16 cellular contexts compared by ENCODE assay signal in the genomic region with DNA sequence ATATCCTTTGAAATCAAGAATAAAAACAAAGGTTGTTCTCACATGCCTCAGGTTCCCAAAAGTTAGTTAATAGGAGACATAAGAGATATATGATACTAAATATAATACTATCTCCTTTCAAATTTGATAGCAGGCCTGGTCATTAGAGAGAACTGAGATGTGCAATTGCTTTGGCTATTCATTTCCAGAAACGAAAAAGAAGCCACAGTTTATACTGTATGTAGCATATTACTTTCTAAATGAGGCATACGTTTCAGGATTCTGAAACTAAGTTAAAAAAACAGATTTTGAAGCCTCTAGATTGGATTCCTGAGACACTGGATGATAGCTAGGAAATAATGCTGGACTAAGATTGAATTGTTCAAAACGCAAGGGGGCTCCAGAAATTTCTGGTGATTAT. TPM values are rescaled to one million over a fixed set of nuclear protein-coding genes. Genes with fewer than 3 reads are reported as not detected.
A peak's percentile ranks its signal among the peaks of the same experiment; 100 is the strongest.
DNase-seq lines count a peak whose midpoint lies in the region; ATAC-seq and TF ChIP-seq lines count a peak whose summit lies in the region.
"Had no signal": no experiment of that assay in that cellular context is flagged by ENCODE, and none has a peak within 500 bp of the region (broad histone marks: within the 10 kb centered on the region; RNA-seq: fewer than 3 reads in every experiment).

No MANE protein-coding gene starts in this region.

- no peaks in the 10 kb centered on the region for H3K9me2 ChIP-seq in OCI-LY7 (ENCODE audit: insufficient read depth, low read length)

- no peaks in the 10 kb centered on the region for H3K79me2 ChIP-seq in OCI-LY7 (ENCODE audit: insufficient read depth, low read depth, low read length)

- H3K36me3 Mint-ChIP-seq in naive thymus-derived CD4-positive, alpha-beta T cell, result no peaks in the 10 kb centered on the region
- H3K36me3 Mint-ChIP-seq: activated naive CD4-positive, alpha-beta T cell treated with anti-CD3 and anti-CD28 coated beads, Interleukin-2, amount 50 U/mL, for 24 hours; CD8-positive, alpha-beta memory T cell had no signal

- no peaks in the 10 kb centered on the region for H4K20me1 ChIP-seq in OCI-LY7 (ENCODE audit: insufficient read depth, low read length)

- peak overlapping the region; percentile 95 for H2AFZ ChIP-seq in OCI-LY7 (ENCODE audit: low read length)

- H3K27ac Mint-ChIP-seq in naive thymus-derived CD4-positive, alpha-beta T cell, result no peak overlapping the region
- H3K27ac Mint-ChIP-seq: activated naive CD4-positive, alpha-beta T cell treated with anti-CD3 and anti-CD28 coated beads, Interleukin-2, amount 50 U/mL, for 24 hours; CD8-positive, alpha-beta memory T cell had no signal

- H3K27ac ChIP-seq in OCI-LY7 (ENCODE audit: low read depth, low read length, poor library complexity, severe bottlenecking) (peak overlapping the region; percentile 24), uterus (no peak overlapping the region)
- no peak overlapping the region for H3K27ac ChIP-seq in naive thymus-derived CD4-positive, alpha-beta T cell (ENCODE audit: low read depth, low read length)
- H3K27ac ChIP-seq: coronary artery, psoas muscle had no signal

- no TSS peak for BruUV-seq in OCI-LY7 (replicated peaks; lab: Mats Ljungman, UMichigan)

- TF ChIP-seq CTCF in OCI-LY7 (conservative IDR thresholded peaks at IDR 0.05; ENCODE audit: low read length), result 0 out of 2 replicates have a peak, but pooled peaks have one; percentile 13
- TF ChIP-seq CTCF in uterus (IDR thresholded peaks at IDR 0.05), result no peak

- peaks cover 7 to 19% (median 12%) of the 10 kb centered on the region in 5 donors for H3K27me3 Mint-ChIP-seq in naive thymus-derived CD4-positive, alpha-beta T cell

- H3K4me2 ChIP-seq in OCI-LY7 (ENCODE audit: low read length), result peak overlapping the region; percentile 62

- ATAC-seq in GM18858 (IDR thresholded peaks at IDR 0.05; ENCODE audit: unreplicated experiment) (peak; percentile 84), GM21515 (IDR thresholded peaks at IDR 0.05; ENCODE audit: unreplicated experiment) (peak; percentile 79), HG03060 (IDR thresholded peaks at IDR 0.05; ENCODE audit: low read depth, unreplicated experiment) (peak; percentile 79)
- no peak for ATAC-seq in naive thymus-derived CD4-positive, alpha-beta T cell
- ATAC-seq: psoas muscle had no signal

- TF ChIP-seq POLR2A in uterus (IDR thresholded peaks at IDR 0.05), result no peak

- H3K9me3 ChIP-seq in OCI-LY7 (ENCODE audit: low read length) (no peaks in the 10 kb centered on the region), uterus (no peaks in the 10 kb centered on the region)
- H3K9me3 ChIP-seq in naive thymus-derived CD4-positive, alpha-beta T cell (ENCODE audit: control insufficient read depth in 2 of 3, low read length in 3 of 3), result no peaks in the 10 kb centered on the region
- H3K9me3 ChIP-seq: psoas muscle had no signal

- H3K4me3 Mint-ChIP-seq in naive thymus-derived CD4-positive, alpha-beta T cell, result no peak overlapping the region
- H3K4me3 Mint-ChIP-seq: activated naive CD4-positive, alpha-beta T cell treated with anti-CD3 and anti-CD28 coated beads, Interleukin-2, amount 50 U/mL, for 24 hours; CD8-positive, alpha-beta memory T cell had no signal

- CTCF ChIA-PET in OCI-LY7 (lab: Charles Lee; ENCODE audit: unreplicated experiment), result no interaction called here
- CTCF ChIA-PET in naive thymus-derived CD4-positive, alpha-beta T cell (lab: Charles Lee), result no interaction called here

- DNase-seq in OCI-LY7 (ENCODE audit: low spot score), result no peak
- no peak for DNase-seq in naive thymus-derived CD4-positive, alpha-beta T cell
- DNase-seq in HUDEP-2 (lab: John Stamatoyannopoulos, UW; ENCODE audit: unreplicated experiment in 76 of 76), result no peak
- no peak for DNase-seq in stimulated activated CD8-positive, alpha-beta memory T cell treated with anti-CD3 and anti-CD28 coated beads, Interleukin-4, amount 100 ng/mL, for 48 hours
- DNase-seq in uterus, result no peak
- DNase-seq: activated CD4-positive, CD25-positive, alpha-beta regulatory T cell treated with anti-CD3 and anti-CD28 coated beads, Interleukin-2, amount 50 U/mL, for 72 hours; CD8-positive, alpha-beta memory T cell; NCI-H2171 treated with DMSO at 0.1 percent for 48 hours; psoas muscle; Right ventricle myocardium superior; trophoblast cell had no signal

- no peaks in the 10 kb centered on the region for H3K27me3 ChIP-seq in naive thymus-derived CD4-positive, alpha-beta T cell (ENCODE audit: control insufficient read depth in 2 of 2, insufficient read depth in 2 of 2, low read length in 2 of 2)
- no peaks in the 10 kb centered on the region for H3K27me3 ChIP-seq in uterus

- POLR2A ChIA-PET in OCI-LY7 (lab: Charles Lee), result no interaction called here
- POLR2A ChIA-PET in naive thymus-derived CD4-positive, alpha-beta T cell (lab: Charles Lee), result no interaction called here

- no peaks in the 10 kb centered on the region for H3K4me1 Mint-ChIP-seq in naive thymus-derived CD4-positive, alpha-beta T cell
- H3K4me1 Mint-ChIP-seq: activated naive CD4-positive, alpha-beta T cell treated with anti-CD3 and anti-CD28 coated beads, Interleukin-2, amount 50 U/mL, for 24 hours; CD8-positive, alpha-beta memory T cell had no signal

- intact Hi-C loops in OCI-LY7 (cut with micrococcal nuclease; ENCODE audit: unreplicated experiment), result loop anchor here (5.0 kb wide), 1 partner anchor 100 kb away; a partner anchor contains a TSS
- intact Hi-C loops in naive thymus-derived CD4-positive, alpha-beta T cell (cut with micrococcal nuclease), result no loop called here
- intact Hi-C loops in uterus (cut with DNase I; ENCODE audit: low total_unique reads), result no loop called here

- H3K4me3 ChIP-seq in OCI-LY7 (ENCODE audit: low read depth, low read length, poor library complexity, severe bottlenecking) (peak overlapping the region; percentile 21), uterus (no peak overlapping the region)
- no peak overlapping the region for H3K4me3 ChIP-seq in naive thymus-derived CD4-positive, alpha-beta T cell (ENCODE audit: low read length)
- H3K4me3 ChIP-seq: coronary artery, psoas muscle had no signal

- no peaks in the 10 kb centered on the region for H3K9me3 Mint-ChIP-seq in naive thymus-derived CD4-positive, alpha-beta T cell
- H3K9me3 Mint-ChIP-seq: activated naive CD4-positive, alpha-beta T cell treated with anti-CD3 and anti-CD28 coated beads, Interleukin-2, amount 50 U/mL, for 24 hours; CD8-positive, alpha-beta memory T cell had no signal

- H3K4me1 ChIP-seq in OCI-LY7 (ENCODE audit: insufficient read depth, low read length, poor library complexity, severe bottlenecking) (peaks cover 17% of the 10 kb centered on the region), uterus (no peaks in the 10 kb centered on the region)
- no peaks in the 10 kb centered on the region for H3K4me1 ChIP-seq in naive thymus-derived CD4-positive, alpha-beta T cell (ENCODE audit: control insufficient read depth in 2 of 2, insufficient read depth in 2 of 2, low read length in 2 of 2)
- H3K4me1 ChIP-seq: psoas muscle had no signal

- H3K36me3 ChIP-seq in OCI-LY7 (ENCODE audit: insufficient read depth, low read length), result no peaks in the 10 kb centered on the region
- no peaks in the 10 kb centered on the region for H3K36me3 ChIP-seq in naive thymus-derived CD4-positive, alpha-beta T cell (ENCODE audit: control insufficient read depth in 2 of 3, insufficient read depth in 3 of 3, low read length in 3 of 3)
- H3K36me3 ChIP-seq in uterus, result no peaks in the 10 kb centered on the region

RNA-seq across cellular contexts. Expression of a gene that starts 7.1 kb away (rescaled TPM):
- total RNA-seq in OCI-LY7 (2014; rRNA removed; shearing (Covaris generic)), result not detected in 2 replicates
- total RNA-seq in OCI-LY7 (2022), result not detected in 2 replicates
- not detected for total RNA-seq in naive thymus-derived CD4-positive, alpha-beta T cell
- not detected for polyA plus RNA-seq in naive thymus-derived CD4-positive, alpha-beta T cell
- 10 to 100 TPM in 1 of 4 donors, 1 to 10 TPM in 1, not detected in 2; 1.1 to 27.4 TPM for total RNA-seq in uterus
- total RNA-seq: CD8-positive, alpha-beta memory T cell had no signal
- polyA plus RNA-seq: CD8-positive, alpha-beta memory T cell had no signal
